ENCODE assay signal across 9 cellular contexts in the genomic region with DNA sequence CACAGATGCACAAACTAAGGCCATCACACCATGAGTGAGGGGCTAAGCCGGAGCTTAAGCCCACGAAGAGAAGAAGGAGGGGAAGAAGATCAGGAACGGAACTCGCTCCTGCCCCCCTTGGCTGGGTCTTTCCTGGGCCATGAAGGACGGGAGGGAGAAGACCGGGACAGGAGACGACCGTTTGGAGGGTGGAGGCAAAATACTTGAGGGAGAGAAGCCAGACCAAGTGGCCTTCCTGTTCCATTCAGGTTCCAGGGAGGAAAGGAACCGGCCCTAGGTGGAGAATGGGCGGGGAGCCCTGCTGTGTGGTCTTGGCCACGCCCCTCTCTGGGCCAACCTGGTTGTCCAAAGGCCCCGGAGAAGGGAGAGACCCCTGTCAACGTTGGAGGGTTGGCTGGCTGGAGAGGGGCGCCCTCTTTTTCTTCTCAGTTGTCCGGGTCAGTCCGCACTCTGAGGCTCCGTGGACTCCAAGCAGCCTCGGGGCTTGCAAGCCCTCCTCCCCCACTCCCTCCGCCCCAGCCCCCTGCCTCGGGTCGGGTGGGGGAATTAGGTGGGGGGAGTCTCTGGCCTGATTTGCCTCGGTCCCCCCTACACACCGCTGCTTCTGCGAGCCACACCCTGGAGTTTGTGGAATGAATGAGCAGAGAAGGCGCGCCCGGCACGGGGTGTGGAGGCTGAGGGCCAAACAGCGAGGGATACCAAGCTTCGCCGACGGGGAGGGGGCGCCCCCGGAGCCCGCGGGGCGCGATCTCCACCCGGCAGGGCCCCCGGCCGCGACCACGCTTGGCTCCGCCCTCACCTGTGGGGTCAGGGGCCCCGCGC. TPM values are rescaled to one million over a fixed set of nuclear protein-coding genes. Genes with fewer than 3 reads are reported as not detected.
DNase-seq lines count a peak whose midpoint lies in the region; ATAC-seq and TF ChIP-seq lines count a peak whose summit lies in the region.
"Had no signal": no experiment of that assay in that cellular context is flagged by ENCODE, and none has a peak within 500 bp of the region (broad histone marks: within the 10 kb centered on the region; RNA-seq: fewer than 3 reads in every experiment).

No MANE protein-coding gene starts in this region.

- no peaks in the 10 kb centered on the region for H3K9me3 Mint-ChIP-seq in central memory CD8-positive, alpha-beta T cell
- no peaks in the 10 kb centered on the region for H3K9me3 Mint-ChIP-seq in neural crest cell

- 0 out of 2 replicates have a peak, but pooled peaks have one; percentile 12 for TF ChIP-seq EP300 in Ishikawa (IDR thresholded peaks at IDR 0.05; ENCODE audit: borderline replicate concordance)

- no peak for TF ChIP-seq CTCF in neural crest cell (conservative IDR thresholded peaks at IDR 0.05)

- DNase-seq in DMS53 treated with DMSO at 0.1 percent for 48 hours (lab: John Stamatoyannopoulos, UW; ENCODE audit: unreplicated experiment) (peak; percentile 7), neural crest cell (ENCODE audit: low read depth, low spot score) (peak; percentile 27), kidney tubule cell (ENCODE audit: low spot score) (no peak), NCI-H2081 (lab: John Stamatoyannopoulos, UW) (no peak), GM03348 (ENCODE audit: low spot score) (no peak)
- no peak for DNase-seq in central memory CD8-positive, alpha-beta T cell (ENCODE audit: low spot score in 2 of 2)

- H3K27ac Mint-ChIP-seq in central memory CD8-positive, alpha-beta T cell (ENCODE audit: low read depth), result no peak overlapping the region
- peak overlapping the region; percentile 84 for H3K27ac Mint-ChIP-seq in neural crest cell (ENCODE audit: unreplicated experiment)

- peaks cover 84% of the 10 kb centered on the region for H3K27me3 Mint-ChIP-seq in central memory CD8-positive, alpha-beta T cell
- H3K27me3 Mint-ChIP-seq in neural crest cell (ENCODE audit: low read depth), result peaks cover 51% of the 10 kb centered on the region

- peaks cover 3% of the 10 kb centered on the region for H3K36me3 Mint-ChIP-seq in central memory CD8-positive, alpha-beta T cell (ENCODE audit: insufficient read depth)
- H3K36me3 Mint-ChIP-seq in neural crest cell (ENCODE audit: low read depth), result no peaks in the 10 kb centered on the region

- no peaks in the 10 kb centered on the region for H3K4me1 Mint-ChIP-seq in central memory CD8-positive, alpha-beta T cell
- peaks cover 9% of the 10 kb centered on the region for H3K4me1 Mint-ChIP-seq in neural crest cell

- peak overlapping the region; percentile 21 for H3K4me3 Mint-ChIP-seq in central memory CD8-positive, alpha-beta T cell
- peak overlapping the region; percentile 84 for H3K4me3 Mint-ChIP-seq in neural crest cell

- no peak for TF ChIP-seq RAD21 in Ishikawa (IDR thresholded peaks at IDR 0.05; ENCODE audit: low read depth)

- no peak for ATAC-seq in central memory CD8-positive, alpha-beta T cell (replicated peaks; ENCODE audit: extremely low read depth, poor library complexity, severe bottlenecking)
- ATAC-seq in HG03139 (IDR thresholded peaks at IDR 0.05; ENCODE audit: unreplicated experiment), result no peak

TF ChIP-seq in Ishikawa, 13 proteins besides CTCF, POLR2A, EP300 and RAD21:
- TF ChIP-seq, protein P1, sequence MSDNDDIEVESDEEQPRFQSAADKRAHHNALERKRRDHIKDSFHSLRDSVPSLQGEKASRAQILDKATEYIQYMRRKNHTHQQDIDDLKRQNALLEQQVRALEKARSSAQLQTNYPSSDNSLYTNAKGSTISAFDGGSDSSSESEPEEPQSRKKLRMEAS (IDR thresholded peaks at IDR 0.05), result 0 out of 2 replicates have a peak, but pooled peaks have one; percentile 28
- TF ChIP-seq CREB1 (IDR thresholded peaks at IDR 0.05; ENCODE audit: low read depth) (no peak), TEAD4 (IDR thresholded peaks at IDR 0.05) (no peak), ZBTB7A (IDR thresholded peaks at IDR 0.05; ENCODE audit: low read depth) (peak; percentile 90), NFIC (IDR thresholded peaks at IDR 0.05) (no peak; the same call in 1 of the 2 replicates), TAF1 (IDR thresholded peaks at IDR 0.05; ENCODE audit: low read depth) (no peak), FOXM1 (IDR thresholded peaks at IDR 0.05; ENCODE audit: borderline replicate concordance, low read depth) (no peak), EGR1 (IDR thresholded peaks at IDR 0.05) (no peak), CEBPB (IDR thresholded peaks at IDR 0.05) (no peak), YY1 (IDR thresholded peaks at IDR 0.05; ENCODE audit: low read depth) (no peak), TCF12 (IDR thresholded peaks at IDR 0.05; ENCODE audit: low read depth) (0 out of 2 replicates have a peak, but pooled peaks have one; percentile 0)
- TF ChIP-seq, protein P2, sequence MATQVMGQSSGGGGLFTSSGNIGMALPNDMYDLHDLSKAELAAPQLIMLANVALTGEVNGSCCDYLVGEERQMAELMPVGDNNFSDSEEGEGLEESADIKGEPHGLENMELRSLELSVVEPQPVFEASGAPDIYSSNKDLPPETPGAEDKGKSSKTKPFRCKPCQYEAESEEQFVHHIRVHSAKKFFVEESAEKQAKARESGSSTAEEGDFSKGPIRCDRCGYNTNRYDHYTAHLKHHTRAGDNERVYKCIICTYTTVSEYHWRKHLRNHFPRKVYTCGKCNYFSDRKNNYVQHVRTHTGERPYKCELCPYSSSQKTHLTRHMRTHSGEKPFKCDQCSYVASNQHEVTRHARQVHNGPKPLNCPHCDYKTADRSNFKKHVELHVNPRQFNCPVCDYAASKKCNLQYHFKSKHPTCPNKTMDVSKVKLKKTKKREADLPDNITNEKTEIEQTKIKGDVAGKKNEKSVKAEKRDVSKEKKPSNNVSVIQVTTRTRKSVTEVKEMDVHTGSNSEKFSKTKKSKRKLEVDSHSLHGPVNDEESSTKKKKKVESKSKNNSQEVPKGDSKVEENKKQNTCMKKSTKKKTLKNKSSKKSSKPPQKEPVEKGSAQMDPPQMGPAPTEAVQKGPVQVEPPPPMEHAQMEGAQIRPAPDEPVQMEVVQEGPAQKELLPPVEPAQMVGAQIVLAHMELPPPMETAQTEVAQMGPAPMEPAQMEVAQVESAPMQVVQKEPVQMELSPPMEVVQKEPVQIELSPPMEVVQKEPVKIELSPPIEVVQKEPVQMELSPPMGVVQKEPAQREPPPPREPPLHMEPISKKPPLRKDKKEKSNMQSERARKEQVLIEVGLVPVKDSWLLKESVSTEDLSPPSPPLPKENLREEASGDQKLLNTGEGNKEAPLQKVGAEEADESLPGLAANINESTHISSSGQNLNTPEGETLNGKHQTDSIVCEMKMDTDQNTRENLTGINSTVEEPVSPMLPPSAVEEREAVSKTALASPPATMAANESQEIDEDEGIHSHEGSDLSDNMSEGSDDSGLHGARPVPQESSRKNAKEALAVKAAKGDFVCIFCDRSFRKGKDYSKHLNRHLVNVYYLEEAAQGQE (IDR thresholded peaks at IDR 0.05; ENCODE audit: low read depth), result no peak
- TF ChIP-seq, protein P3, sequence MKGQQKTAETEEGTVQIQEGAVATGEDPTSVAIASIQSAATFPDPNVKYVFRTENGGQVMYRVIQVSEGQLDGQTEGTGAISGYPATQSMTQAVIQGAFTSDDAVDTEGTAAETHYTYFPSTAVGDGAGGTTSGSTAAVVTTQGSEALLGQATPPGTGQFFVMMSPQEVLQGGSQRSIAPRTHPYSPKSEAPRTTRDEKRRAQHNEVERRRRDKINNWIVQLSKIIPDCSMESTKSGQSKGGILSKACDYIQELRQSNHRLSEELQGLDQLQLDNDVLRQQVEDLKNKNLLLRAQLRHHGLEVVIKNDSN (IDR thresholded peaks at IDR 0.05), result no peak

RNA-seq across cellular contexts. Expression of a gene that starts 0.8 kb away (rescaled TPM):
- 12.8 and 13.9 TPM in 2 replicates for total RNA-seq in neural crest cell
- total RNA-seq: LHCN-M2 had no signal

Comparison
In these comparisons a context has a peak if more than half of its experiments do, and no peak if none do; other contexts are left out.
1. DNase-seq: peak in DMS53 treated with DMSO at 0.1 percent for 48 hours (single experiment) and neural crest cell (single experiment); none in central memory CD8-positive, alpha-beta T cell (0 of 2), kidney tubule cell (single experiment), NCI-H2081 (0 of 2) and GM03348 (single experiment).